In the genomic region with DNA sequence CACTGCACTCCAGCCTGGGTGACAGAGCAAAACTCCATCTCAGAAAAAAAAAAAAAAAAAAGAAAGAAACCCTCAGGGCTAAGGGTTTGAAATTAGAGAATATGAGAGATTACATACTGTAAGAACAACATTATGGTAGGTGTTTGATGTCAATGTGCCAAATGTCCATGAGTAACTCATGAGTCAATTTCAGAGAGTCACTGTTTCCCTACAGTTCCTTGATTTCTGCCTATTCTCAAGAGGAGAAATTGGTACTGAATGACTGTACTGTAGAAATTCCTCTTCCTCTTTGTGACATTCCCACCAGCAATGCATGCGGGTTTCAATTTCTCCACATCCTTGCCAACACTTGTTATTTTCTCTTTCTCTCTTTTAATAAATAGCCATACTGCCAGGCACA, we compare ENCODE assay signal across 14 cellular contexts. TPM values are rescaled to one million over a fixed set of nuclear protein-coding genes. Genes with fewer than 3 reads are reported as not detected.
A peak's percentile ranks its signal among the peaks of the same experiment; 100 is the strongest.
DNase-seq lines count a peak whose midpoint lies in the region; ATAC-seq and TF ChIP-seq lines count a peak whose summit lies in the region.
"Had no signal": no experiment of that assay in that cellular context is flagged by ENCODE, and none has a peak within 500 bp of the region (broad histone marks: within the 10 kb centered on the region; RNA-seq: fewer than 3 reads in every experiment).

No MANE protein-coding gene starts in this region.

- no peaks in the 10 kb centered on the region for H3K27me3 Mint-ChIP-seq in activated CD4-positive, alpha-beta memory T cell treated with anti-CD3 and anti-CD28 coated beads, Interleukin-2, amount 10 ng/mL, durations not matched to agents 7 days and 5 days

- H3K27me3 ChIP-seq in AG04450 (ENCODE audit: control insufficient read depth, insufficient read depth, low read length) (no peaks in the 10 kb centered on the region), foreskin keratinocyte (no peaks in the 10 kb centered on the region)
- H3K27me3 ChIP-seq: BLaER1 treated with 17β-estradiol and CSF1 and Interleukin-3, amounts not matched to agents 10 nM and 100 nM; esophagus squamous epithelium had no signal

- peaks cover 4% of the 10 kb centered on the region for H3K4me1 ChIP-seq in foreskin keratinocyte
- H3K4me1 ChIP-seq: BLaER1 treated with 17β-estradiol and CSF1 and Interleukin-3, amounts not matched to agents 10 nM and 100 nM had no signal

- CTCF ChIA-PET in AG04450 (lab: Charles Lee) = no interaction called here
- CTCF ChIA-PET in activated CD4-positive, alpha-beta memory T cell treated with anti-CD3 and anti-CD28 coated beads, Interleukin-2, amount 10 ng/mL, durations not matched to agents 7 days and 5 days (lab: Charles Lee) = no interaction called here

- no peak overlapping the region for H3K4me3 Mint-ChIP-seq in activated CD4-positive, alpha-beta memory T cell treated with anti-CD3 and anti-CD28 coated beads, Interleukin-2, amount 10 ng/mL, durations not matched to agents 7 days and 5 days
- H3K4me3 Mint-ChIP-seq: T-helper 1 cell treated with Interleukin-12 subunit alpha and Interleukin-12 subunit beta and Interleukin-4 antibody, amounts not matched to agents 30 μg/mL and 1 μg/mL, for 36 hours had no signal

- peak; percentile 97 for ATAC-seq in foreskin keratinocyte

- POLR2A ChIA-PET in AG04450 (lab: Yijun Ruan, JAX) = no interaction called here
- POLR2A ChIA-PET in activated CD4-positive, alpha-beta memory T cell treated with anti-CD3 and anti-CD28 coated beads, Interleukin-2, amount 10 ng/mL, durations not matched to agents 7 days and 5 days (lab: Charles Lee) = no interaction called here

- H3K4me3 ChIP-seq in AG04450 (ENCODE audit: low read depth, low read length) = no peak overlapping the region
- H3K4me3 ChIP-seq: BLaER1 treated with 17β-estradiol and CSF1 and Interleukin-3, amounts not matched to agents 10 nM and 100 nM; esophagus squamous epithelium had no signal

- no peaks in the 10 kb centered on the region for H3K4me1 Mint-ChIP-seq in activated CD4-positive, alpha-beta memory T cell treated with anti-CD3 and anti-CD28 coated beads, Interleukin-2, amount 10 ng/mL, durations not matched to agents 7 days and 5 days

- no peaks in the 10 kb centered on the region for H3K9me3 ChIP-seq in AG04450 (ENCODE audit: control insufficient read depth, insufficient read depth, low read length)
- H3K9me3 ChIP-seq: BLaER1 treated with 17β-estradiol and CSF1 and Interleukin-3, amounts not matched to agents 10 nM and 100 nM; esophagus squamous epithelium had no signal

- no peaks in the 10 kb centered on the region for H3K36me3 Mint-ChIP-seq in activated CD4-positive, alpha-beta memory T cell treated with anti-CD3 and anti-CD28 coated beads, Interleukin-2, amount 10 ng/mL, durations not matched to agents 7 days and 5 days (ENCODE audit: low read depth)

- no peaks in the 10 kb centered on the region for H3K9me3 Mint-ChIP-seq in activated CD4-positive, alpha-beta memory T cell treated with anti-CD3 and anti-CD28 coated beads, Interleukin-2, amount 10 ng/mL, durations not matched to agents 7 days and 5 days
- H3K9me3 Mint-ChIP-seq: T-helper 1 cell treated with Interleukin-12 subunit alpha and Interleukin-12 subunit beta and Interleukin-4 antibody, amounts not matched to agents 30 μg/mL and 1 μg/mL, for 36 hours had no signal

- H3K27ac ChIP-seq in AG04450 (ENCODE audit: low read depth, low read length) = no peak overlapping the region
- H3K27ac ChIP-seq in foreskin keratinocyte = peak overlapping the region; percentile 65
- H3K27ac ChIP-seq: BLaER1 treated with 17β-estradiol and CSF1 and Interleukin-3, amounts not matched to agents 10 nM and 100 nM; esophagus squamous epithelium had no signal

- TF ChIP-seq CTCF in AG04450 (IDR thresholded peaks at IDR 0.05; ENCODE audit: low read depth, low read length) (no peak), foreskin keratinocyte (conservative IDR thresholded peaks at IDR 0.05) (no peak)

- DNase-seq in AG04450 (ENCODE audit: low read depth, low spot score) (peak; percentile 59), HS-5 (ENCODE audit: low read depth) (peak; percentile 90), amniotic epithelial cell (ENCODE audit: low read depth) (peak; percentile 44), foreskin keratinocyte (peak; percentile 91 to 96), HK-2 (ENCODE audit: unreplicated experiment) (no peak)
- no peak for DNase-seq in activated CD8-positive, alpha-beta memory T cell treated with anti-CD3 and anti-CD28 coated beads for 24 hours
- DNase-seq in stimulated activated CD4-positive, alpha-beta T cell treated with anti-CD3 and anti-CD28 coated beads, Interleukin-4, amount 100 ng/mL, for 24 hours = no peak
- no peak for DNase-seq in activated CD4-positive, alpha-beta memory T cell treated with anti-CD3 and anti-CD28 coated beads, Interleukin-2, amount 10 ng/mL, durations not matched to agents 7 days and 5 days
- DNase-seq: activated CD8-positive, alpha-beta memory T cell treated with anti-CD3 and anti-CD28 coated beads, Interleukin-2, amount 50 U/mL, for 48 hours; esophagus squamous epithelium; occipital lobe; stimulated activated CD4-positive, alpha-beta T cell treated with anti-CD3 and anti-CD28 coated beads, Interleukin-4, amount 100 ng/mL, for 1 hour had no signal

- no peak overlapping the region for H3K27ac Mint-ChIP-seq in activated CD4-positive, alpha-beta memory T cell treated with anti-CD3 and anti-CD28 coated beads, Interleukin-2, amount 10 ng/mL, durations not matched to agents 7 days and 5 days
- H3K27ac Mint-ChIP-seq: T-helper 1 cell treated with Interleukin-12 subunit alpha and Interleukin-12 subunit beta and Interleukin-4 antibody, amounts not matched to agents 30 μg/mL and 1 μg/mL, for 36 hours had no signal

RNA-seq across cellular contexts. Expression of a gene that starts 35.2 kb away (rescaled TPM):
- polyA plus RNA-seq in AG04450 (2011; rRNA removed) (0.96 and 1.0 TPM in 2 replicates), foreskin keratinocyte (4.1 and 4.9 TPM in 2 replicates)
- 1.7 and 2.2 TPM in 2 replicates for polyA minus RNA-seq in AG04450 (2011; rRNA and poly(A)+ RNA removed)
- 23.1 and 23.7 TPM in 2 replicates for total RNA-seq in foreskin keratinocyte
- total RNA-seq in activated CD4-positive, alpha-beta memory T cell treated with anti-CD3 and anti-CD28 coated beads, Interleukin-2, amount 10 ng/mL, durations not matched to agents 7 days and 5 days = under 1 TPM; 0.18 to 0.23 TPM

RNA-seq across cellular contexts. Expression of a gene that starts 42.5 kb away (rescaled TPM):
- polyA plus RNA-seq in AG04450 (2011; rRNA removed) = 1.4 and 2.1 TPM in 2 replicates
- polyA minus RNA-seq in AG04450 (2011; rRNA and poly(A)+ RNA removed) = 2.8 and 3.3 TPM in 2 replicates
- total RNA-seq in foreskin keratinocyte = 4.0 and 4.1 TPM in 2 replicates
- 0.73 and 0.78 TPM in 2 replicates for polyA plus RNA-seq in foreskin keratinocyte
- total RNA-seq in activated CD4-positive, alpha-beta memory T cell treated with anti-CD3 and anti-CD28 coated beads, Interleukin-2, amount 10 ng/mL, durations not matched to agents 7 days and 5 days = 1 to 10 TPM; 1.2 to 1.4 TPM

Comparison
In these comparisons a context has a peak if more than half of its experiments do, and no peak if none do; other contexts are left out.
1. DNase-seq: peak in AG04450 (single experiment), HS-5 (single experiment), amniotic epithelial cell (single experiment) and foreskin keratinocyte (2 of 2); none in activated CD8-positive, alpha-beta memory T cell treated with anti-CD3 and anti-CD28 coated beads for 24 hours (single experiment), stimulated activated CD4-positive, alpha-beta T cell treated with anti-CD3 and anti-CD28 coated beads, Interleukin-4, amount 100 ng/mL, for 24 hours (single experiment), HK-2 (single experiment) and activated CD4-positive, alpha-beta memory T cell treated with anti-CD3 and anti-CD28 coated beads, Interleukin-2, amount 10 ng/mL, durations not matched to agents 7 days and 5 days (single experiment).
2. RNA of a gene that starts 35.2 kb away (total RNA-seq): 23.1 to 23.7 TPM in foreskin keratinocyte; 0.18 to 0.23 TPM in activated CD4-positive, alpha-beta memory T cell treated with anti-CD3 and anti-CD28 coated beads, Interleukin-2, amount 10 ng/mL, durations not matched to agents 7 days and 5 days; every median in the first group is over 10 times any median in the second.